In genomic region chr12:127588224-127588623, GRCh38 we compare ENCODE assay signal across 14 cellular contexts.
A peak's percentile ranks its signal among the peaks of the same experiment; 100 is the strongest.
DNase-seq lines count a peak whose midpoint lies in the region; ATAC-seq and TF ChIP-seq lines count a peak whose summit lies in the region.
"Had no signal": no experiment of that assay in that cellular context is flagged by ENCODE, and none has a peak within 500 bp of the region (broad histone marks: within the 10 kb centered on the region; RNA-seq: fewer than 3 reads in every experiment).

No MANE protein-coding gene starts in this region.

- H3K4me3 ChIP-seq in thoracic aorta: peak overlapping the region; percentile 5

- no peaks in the 10 kb centered on the region for H3K27me3 Mint-ChIP-seq in WTC11 (ENCODE audit: low read depth)

- peaks cover 11% of the 10 kb centered on the region for H3K9me3 Mint-ChIP-seq in WTC11

- intact Hi-C loops in left cardiac atrium (cut with DNase I) (no loop called here), Right ventricle myocardium superior (cut with DNase I) (no loop called here)

- H3K36me3 ChIP-seq in thoracic aorta: no peaks in the 10 kb centered on the region

- H3K4me1 ChIP-seq in thoracic aorta (ENCODE audit: control insufficient read depth in 1 of 2, low read depth in 2 of 2): peaks cover 10 to 32% of the 10 kb centered on the region in 2 donors

- CTCF ChIA-PET in WTC11 (lab: Charles Lee): no interaction called here

- no peak overlapping the region for H3K4me3 Mint-ChIP-seq in WTC11

- no peaks in the 10 kb centered on the region for H3K9me3 ChIP-seq in thoracic aorta

- in situ Hi-C loops in ACHN (cut with HindIII; ENCODE audit: low pct_ligation_motif_present, low pct_unique_long_range_greater_than_20kb, low sequenced_read_pairs): no loop called here

- no peaks in the 10 kb centered on the region for H3K27me3 ChIP-seq in thoracic aorta (replicated peaks; ENCODE audit: insufficient read depth)

- peak overlapping the region; percentile 83 for H3K27ac ChIP-seq in thoracic aorta

- DNase-seq in left cardiac atrium (peak; percentile 33), Right ventricle myocardium superior (no peak), WTC11 (ENCODE audit: low spot score) (no peak), fibroblast of the conjunctiva (ENCODE audit: low read depth) (peak; percentile 38), thoracic aorta (ENCODE audit: low spot score) (peak; percentile 45), ACHN (no peak), activated gamma-delta T cell (lab: John Stamatoyannopoulos, UW) (no peak), DMS79 treated with DMSO at 0.1 percent for 48 hours (lab: John Stamatoyannopoulos, UW) (no peak)
- DNase-seq: central memory CD4-positive, alpha-beta T cell; KG1; NCI-H748 treated with DMSO at 0.1 percent for 48 hours; nucleus accumbens; T-helper 9 cell had no signal

- POLR2A ChIA-PET in WTC11 (lab: Charles Lee): no interaction called here

- peak overlapping the region; percentile 25; the same call in 1 of the 2 replicates for H3K27ac Mint-ChIP-seq in WTC11

- ATAC-seq in left cardiac atrium (peak; percentile 84 to 92), Right ventricle myocardium superior (ENCODE audit: poor library complexity) (no peak), WTC11 (peak; percentile 78), thoracic aorta (ENCODE audit: insufficient number of reproducible peaks, low FRiP score, low read depth) (peak; percentile 81)
- ATAC-seq: Right ventricle myocardium inferior had no signal

- peaks cover 57% of the 10 kb centered on the region for H3K4me1 Mint-ChIP-seq in WTC11

- peaks cover 12% of the 10 kb centered on the region for H3K36me3 Mint-ChIP-seq in WTC11

- no peak for TF ChIP-seq CTCF in WTC11 (IDR thresholded peaks at IDR 0.05)
- TF ChIP-seq CTCF in thoracic aorta (IDR thresholded peaks at IDR 0.05): no peak

TF ChIP-seq in WTC11, 78 proteins besides CTCF, POLR2A, EP300 and RAD21:
- no peak for TF ChIP-seq IRF2 (CRISPR knock-in tag; IDR thresholded peaks at IDR 0.05; ENCODE audit: borderline replicate concordance, low read depth)
- no peak for TF ChIP-seq ZNF138 (CRISPR knock-in tag; conservative IDR thresholded peaks at IDR 0.05)
- no peak for TF ChIP-seq PREB (CRISPR knock-in tag; IDR thresholded peaks at IDR 0.05; ENCODE audit: borderline replicate concordance)
- TF ChIP-seq MLX (CRISPR knock-in tag; IDR thresholded peaks at IDR 0.05): no peak
- no peak for TF ChIP-seq NR2C2 (CRISPR knock-in tag; IDR thresholded peaks at IDR 0.05)
- TF ChIP-seq ATF6 (CRISPR knock-in tag; IDR thresholded peaks at IDR 0.05): no peak
- no peak for TF ChIP-seq JAZF1 (CRISPR knock-in tag; IDR thresholded peaks at IDR 0.05)
- no peak for TF ChIP-seq ATF2 (CRISPR knock-in tag; IDR thresholded peaks at IDR 0.05; ENCODE audit: borderline replicate concordance, low read depth)
- no peak for TF ChIP-seq SMAD3 (CRISPR knock-in tag; IDR thresholded peaks at IDR 0.05; ENCODE audit: borderline replicate concordance)
- TF ChIP-seq ATF3 (CRISPR knock-in tag; conservative IDR thresholded peaks at IDR 0.05): no peak
- TF ChIP-seq CREB1 (CRISPR knock-in tag; IDR thresholded peaks at IDR 0.05): no peak
- no peak for TF ChIP-seq ZNF396 (CRISPR knock-in tag; IDR thresholded peaks at IDR 0.05; ENCODE audit: borderline replicate concordance)
- TF ChIP-seq AFF4 (CRISPR knock-in tag; IDR thresholded peaks at IDR 0.05; ENCODE audit: borderline replicate concordance): no peak
- TF ChIP-seq PRRX2 (CRISPR knock-in tag; IDR thresholded peaks at IDR 0.05): no peak
- no peak for TF ChIP-seq KAT7 (CRISPR knock-in tag; IDR thresholded peaks at IDR 0.05; ENCODE audit: borderline replicate concordance)
- no peak for TF ChIP-seq ZNF671 (CRISPR knock-in tag; IDR thresholded peaks at IDR 0.05)

Comparison
In these comparisons a context has a peak if more than half of its experiments do, and no peak if none do; other contexts are left out.
1. DNase-seq: peak in left cardiac atrium (single experiment), fibroblast of the conjunctiva (single experiment) and thoracic aorta (single experiment); none in Right ventricle myocardium superior (single experiment), WTC11 (single experiment), ACHN (single experiment), activated gamma-delta T cell (single experiment) and DMS79 treated with DMSO at 0.1 percent for 48 hours (single experiment).